In genomic region chr2:44310287-44310686, GRCh38 we compare ENCODE assay signal across 23 cellular contexts. TPM values are rescaled to one million over a fixed set of nuclear protein-coding genes. Genes with fewer than 3 reads are reported as not detected.
DNase-seq lines count a peak whose midpoint lies in the region; ATAC-seq, FAIRE-seq and TF ChIP-seq lines count a peak whose summit lies in the region.
"Had no signal": no experiment of that assay in that cellular context is flagged by ENCODE, and none has a peak within 500 bp of the region (broad histone marks: within the 10 kb centered on the region; RNA-seq: fewer than 3 reads in every experiment).

No MANE protein-coding gene starts in this region.

- 49% methylated on average over 1 of the region's 1 CpG for WGBS in A549 (ENCODE audit: missing lambda C conversion rate)
- 53% methylated on average over 1 of the region's 1 CpG for WGBS in K562 (ENCODE audit: insufficient coverage, low coverage, missing lambda C conversion rate)
- 94 to 99% methylated on average over 1 of the region's 1 CpG for whole genome bisulfite sequencing in sigmoid colon, 2 donors

- no peak overlapping the region for H3K4me3 Mint-ChIP-seq in GM23338
- no peak overlapping the region for H3K4me3 Mint-ChIP-seq in stimulated activated memory B cell treated with anti-CD40 and anti-IgM and Interleukin-4, amounts not matched to agents 10 μg/mL and 1 μg/mL and 100 μg/mL, for 72 hours
- H3K4me3 Mint-ChIP-seq: CD8-positive, alpha-beta memory T cell; T-cell had no signal

- H3K27me3 Mint-ChIP-seq in GM23338 (ENCODE audit: insufficient read depth, low read depth, poor library complexity): peaks cover 4% of the 10 kb centered on the region
- H3K27me3 Mint-ChIP-seq in stimulated activated memory B cell treated with anti-CD40 and anti-IgM and Interleukin-4, amounts not matched to agents 10 μg/mL and 1 μg/mL and 100 μg/mL, for 72 hours: no peaks in the 10 kb centered on the region
- H3K27me3 Mint-ChIP-seq: T-cell had no signal

- H3K36me3 ChIP-seq in GM23338 (ENCODE audit: insufficient read depth): peaks cover 33% of the 10 kb centered on the region; the same call in 1 of the 2 replicates
- peaks cover 12% of the 10 kb centered on the region; the same call in 1 of the 3 replicates for H3K36me3 ChIP-seq in K562 (ENCODE audit: control insufficient read depth, insufficient read depth, low read length)
- H3K36me3 ChIP-seq in sigmoid colon: peaks cover 0 to 44% (median 17%) of the 10 kb centered on the region in 4 donors

- peaks cover 55% of the 10 kb centered on the region for H3K9me3 ChIP-seq in A549
- H3K9me3 ChIP-seq in K562 (replicated peaks; ENCODE audit: control insufficient read depth, insufficient read depth, low read depth, low read length): peaks cover 5% of the 10 kb centered on the region
- peaks cover 4 to 28% (median 16%) of the 10 kb centered on the region in 4 donors for H3K9me3 ChIP-seq in sigmoid colon

- H3K36me3 Mint-ChIP-seq in GM23338 (ENCODE audit: low read depth): peaks cover 59% of the 10 kb centered on the region
- H3K36me3 Mint-ChIP-seq in stimulated activated memory B cell treated with anti-CD40 and anti-IgM and Interleukin-4, amounts not matched to agents 10 μg/mL and 1 μg/mL and 100 μg/mL, for 72 hours: peaks cover 41% of the 10 kb centered on the region

- H3K27ac ChIP-seq in A549 (no peak overlapping the region), GM23338 (ENCODE audit: low read depth) (no peak overlapping the region), K562 (ENCODE audit: extremely low read depth, low read depth, low read length) (no peak overlapping the region), sigmoid colon (no peak overlapping the region)

- H3K27ac Mint-ChIP-seq in GM23338: no peak overlapping the region
- H3K27ac Mint-ChIP-seq in stimulated activated memory B cell treated with anti-CD40 and anti-IgM and Interleukin-4, amounts not matched to agents 10 μg/mL and 1 μg/mL and 100 μg/mL, for 72 hours: no peak overlapping the region
- H3K27ac Mint-ChIP-seq: CD8-positive, alpha-beta memory T cell; T-cell had no signal

- POLR2A ChIA-PET in A549 (lab: Yijun Ruan, JAX) (no interaction called here), K562 (lab: Yijun Ruan, JAX) (no interaction called here)

- TF ChIP-seq EP300 in A549 (IDR thresholded peaks at IDR 0.05): no peak
- TF ChIP-seq EP300 in K562 (IDR thresholded peaks at IDR 0.05; ENCODE audit: low read length): no peak
- no peak for TF ChIP-seq EP300 in sigmoid colon (IDR thresholded peaks at IDR 0.05)

- no peaks in the 10 kb centered on the region for H3K27me3 ChIP-seq in GM23338 (ENCODE audit: insufficient read depth)
- no peaks in the 10 kb centered on the region for H3K27me3 ChIP-seq in K562 (ENCODE audit: control insufficient read depth in 2 of 2, insufficient read depth in 2 of 2, low read length in 2 of 2)
- no peaks in the 10 kb centered on the region for H3K27me3 ChIP-seq in sigmoid colon

- H2AFZ ChIP-seq in GM23338: no peak overlapping the region
- H2AFZ ChIP-seq in K562 (ENCODE audit: low read depth, low read length): no peak overlapping the region

- H3K9me1 ChIP-seq in K562 (ENCODE audit: control insufficient read depth, insufficient read depth, low read length): no peaks in the 10 kb centered on the region

- DNase-seq in A549 (ENCODE audit: low read depth in 1 of 2, low spot score in 1 of 2): peak in 1 of 2 experiments; percentile 26
- peak; percentile 39 for DNase-seq in GM23338 (ENCODE audit: low spot score)
- peak; percentile 2 for DNase-seq in NCI-H69 (lab: John Stamatoyannopoulos, UW)
- no peak for DNase-seq in K562 (ENCODE audit: extremely low read depth in 1 of 4, low spot score in 3 of 4)
- no peak for DNase-seq in sigmoid colon
- DNase-seq: C1 segment of cervical spinal cord; CD8-positive, alpha-beta memory T cell; DND-41; HCEC 1CT; MV-4-11; NCI-H1436; NCI-H1930; NCI-H2171 treated with DMSO at 0.1 percent for 48 hours; NCI-H510A; NCI-H82; PC-3; RPMI8226; SHP77 treated with DMSO at 0.1 percent for 48 hours; T-cell had no signal

- H3K4me2 ChIP-seq in A549: no peak overlapping the region
- no peak overlapping the region for H3K4me2 ChIP-seq in GM23338
- no peak overlapping the region for H3K4me2 ChIP-seq in K562 (ENCODE audit: insufficient read depth, low read length)

- TF ChIP-seq RAD21 in A549 (conservative IDR thresholded peaks at IDR 0.05 in 1 of 2, IDR thresholded peaks at IDR 0.05 in 1 of 2) (no peak), K562 (CRISPR knock-in tag; conservative IDR thresholded peaks at IDR 0.05 in 1 of 2, IDR thresholded peaks at IDR 0.05 in 1 of 2) (no peak)

- FAIRE-seq in A549 (lab: Jason Lieb, UNC): peak; percentile 46
- no peak for FAIRE-seq in K562 (lab: Jason Lieb, UNC)

- H3K4me3 ChIP-seq in A549 (no peak overlapping the region), GM23338 (no peak overlapping the region), K562 (no peak overlapping the region), sigmoid colon (no peak overlapping the region)

- CTCF ChIA-PET in A549 (lab: Yijun Ruan, JAX): no interaction called here
- CTCF ChIA-PET in K562 (lab: Yijun Ruan, JAX; ENCODE audit: low intra/inter-chr PET ratio): no interaction called here

- no peak for ATAC-seq in A549
- ATAC-seq in GM23338: no peak
- no peak for ATAC-seq in K562
- no peak for ATAC-seq in HG02852 (IDR thresholded peaks at IDR 0.05; ENCODE audit: unreplicated experiment)
- no peak for ATAC-seq in stimulated activated memory B cell treated with anti-CD40 and anti-IgM and Interleukin-4, amounts not matched to agents 10 μg/mL and 1 μg/mL and 100 μg/mL, for 72 hours
- ATAC-seq: PC-3, SK-N-SH treated with all-trans-retinoic acid at 6 μM for 48 hours, T-cell had no signal

- no peaks in the 10 kb centered on the region for H3K9me2 ChIP-seq in GM23338 (ENCODE audit: insufficient read depth)

- no peak for TF ChIP-seq CTCF in A549 (IDR thresholded peaks at IDR 0.05)
- no peak for TF ChIP-seq CTCF in GM23338 (conservative IDR thresholded peaks at IDR 0.05; ENCODE audit: low read depth in 2 of 2)
- no peak for TF ChIP-seq CTCF in K562 (IDR thresholded peaks at IDR 0.05 in 2 of 3, conservative IDR thresholded peaks at IDR 0.05 in 1 of 3; ENCODE audit: insufficient read depth in 2 of 3, low read depth in 1 of 3, low read length in 3 of 3)
- no peak for TF ChIP-seq CTCF in sigmoid colon (IDR thresholded peaks at IDR 0.05)

- in situ Hi-C loops in K562 (cut with MboI): no loop called here

- peaks cover 49% of the 10 kb centered on the region for H3K9me3 Mint-ChIP-seq in GM23338
- H3K9me3 Mint-ChIP-seq in stimulated activated memory B cell treated with anti-CD40 and anti-IgM and Interleukin-4, amounts not matched to agents 10 μg/mL and 1 μg/mL and 100 μg/mL, for 72 hours: peaks cover 22% of the 10 kb centered on the region

- TF ChIP-seq POLR2A in A549 (IDR thresholded peaks at IDR 0.05; ENCODE audit: low read length): no peak
- no peak for TF ChIP-seq POLR2A in K562 (conservative IDR thresholded peaks at IDR 0.05)
- no peak for TF ChIP-seq POLR2A in sigmoid colon (IDR thresholded peaks at IDR 0.05)

- BruUV-seq in K562 (replicated peaks; lab: Mats Ljungman, UMichigan): no TSS peak

- no peaks in the 10 kb centered on the region; the same call in 2 of the 3 replicates for H3K4me1 Mint-ChIP-seq in GM23338
- H3K4me1 Mint-ChIP-seq in stimulated activated memory B cell treated with anti-CD40 and anti-IgM and Interleukin-4, amounts not matched to agents 10 μg/mL and 1 μg/mL and 100 μg/mL, for 72 hours: no peaks in the 10 kb centered on the region
- H3K4me1 Mint-ChIP-seq: CD8-positive, alpha-beta memory T cell; T-cell had no signal

- H3K79me2 ChIP-seq in GM23338 (replicated peaks; ENCODE audit: insufficient read depth): no peaks in the 10 kb centered on the region
- no peaks in the 10 kb centered on the region for H3K79me2 ChIP-seq in K562 (ENCODE audit: control insufficient read depth, insufficient read depth, low read length)

- no peaks in the 10 kb centered on the region for H3F3A ChIP-seq in GM23338 (replicated peaks; ENCODE audit: low read depth)

- H4K20me1 ChIP-seq in GM23338 (replicated peaks; ENCODE audit: insufficient read depth): no peaks in the 10 kb centered on the region
- H4K20me1 ChIP-seq in K562 (replicated peaks; ENCODE audit: control insufficient read depth, insufficient read depth, low read length): no peaks in the 10 kb centered on the region

- intact Hi-C loops in K562 (cut with micrococcal nuclease): no loop called here
- intact Hi-C loops in sigmoid colon (cut with DNase I): no loop called here

- H3K9ac ChIP-seq in K562 (ENCODE audit: insufficient read depth in 1 of 2, low read depth in 2 of 2, low read length in 2 of 2): no peak overlapping the region

- no peaks in the 10 kb centered on the region for H3K4me1 ChIP-seq in A549
- H3K4me1 ChIP-seq in GM23338 (ENCODE audit: insufficient read depth): no peaks in the 10 kb centered on the region
- H3K4me1 ChIP-seq in K562 (replicated peaks in 1 of 2; ENCODE audit: control insufficient read depth in 2 of 2, insufficient read depth in 2 of 2, low read length in 2 of 2): no peaks in the 10 kb centered on the region
- H3K4me1 ChIP-seq in sigmoid colon: no peaks in the 10 kb centered on the region

RNA-seq across cellular contexts. Expression of gene SLC3A1, which starts 35.0 kb away (rescaled TPM):
- polyA plus RNA-seq in A549 (2011; rRNA removed) (7.1 and 7.2 TPM in 2 replicates), A549 (2017; fragmentation: RNase III; extraction: RNeasy Plus Mini Kit Qiagen cat#74134 plus additional on column Dnase treatment) (1.1 to 1.4 TPM (median 1.2 TPM) in 3 replicates), GM23338 (2016; fragmentation: Nextera tagmentation; extraction: Ambion mirVana) (0.42 and 0.70 TPM in 2 replicates), K562 (2011; rRNA removed) (0.05 TPM in 1 of 2 replicates, not detected in the other), K562 (2014; fragmentation: Illumina TruSeq; extraction: Trizol) (not detected in 2 replicates), K562 (2014; fragmentation: Nextera tagmentation; extraction: Ambion mirVana) (under 1 TPM; 0.04 to 0.08 TPM), K562 (2014; rRNA removed) (not detected in 2 replicates), sigmoid colon (10 to 100 TPM in 1 of 3 donors, 1 to 10 TPM in 2; 6.6 to 12.0 (median 7.9) TPM)
- polyA plus RNA-seq in A549 (2012; cell fraction: cytosol; rRNA removed): 2.1 TPM in 2 replicates
- 0.68 and 1.3 TPM in 2 replicates for polyA plus RNA-seq in A549 (2012; cell fraction: nucleus; rRNA removed)
- 2.6 and 3.0 TPM in 2 replicates for polyA minus RNA-seq in A549 (2011; rRNA and poly(A)+ RNA removed)
- total RNA-seq in GM23338 (2014; rRNA removed; shearing (Covaris generic)): 0.19 and 1.0 TPM in 2 replicates
- 0.21 TPM in 1 of 2 replicates, not detected in the other for total RNA-seq in K562 (2011; cell fraction: chromatin; rRNA removed; ENCODE audit: low replicate concordance)
- not detected in 2 replicates for total RNA-seq in K562 (2011; cell fraction: nucleolus; rRNA removed)
- 0.38 TPM in 1 of 2 replicates, not detected in the other for total RNA-seq in K562 (2011; cell fraction: nucleoplasm; rRNA removed)
- total RNA-seq in K562 (2014; rRNA removed) (0.18 TPM in 1 of 2 replicates, not detected in the other), K562 (2014; rRNA removed; fragmentation: Illumina TruSeq; extraction: Trizol) (not detected in 2 replicates), K562 (2015; rRNA removed; fragmentation: Illumina TruSeq; extraction: Trizol) (not detected in 2 replicates), K562 (2021) (not detected in 2 replicates), sigmoid colon (under 1 TPM in 3 of 4 donors, not detected in 1; 0.36 to 0.54 (median 0.49) TPM)
- not detected in 2 replicates for polyA plus RNA-seq in K562 (2011; cell fraction: cytosol; rRNA removed)
- 0.08 and 0.09 TPM in 2 replicates for polyA plus RNA-seq in K562 (2011; cell fraction: nucleus; rRNA removed)
- polyA plus RNA-seq in K562 (2012): 0.06 TPM in 1 of 2 replicates, not detected in the other
- 0.33 TPM in 1 of 2 replicates, not detected in the other for polyA minus RNA-seq in K562 (2011; rRNA and poly(A)+ RNA removed)
- polyA minus RNA-seq in K562 (2011; cell fraction: cytosol; rRNA and poly(A)+ RNA removed): not detected in 2 replicates
- not detected in 2 replicates for polyA minus RNA-seq in K562 (2011; cell fraction: nucleus; rRNA and poly(A)+ RNA removed)
- total RNA-seq: G401 had no signal

RNA-seq across cellular contexts. Expression of gene PREPL, which starts 51.0 kb away (rescaled TPM):
- polyA plus RNA-seq in A549 (2011; rRNA removed) (78.8 and 92.7 TPM in 2 replicates), A549 (2017; fragmentation: RNase III; extraction: RNeasy Plus Mini Kit Qiagen cat#74134 plus additional on column Dnase treatment) (28.7 to 31.1 TPM (median 29.6 TPM) in 3 replicates), GM23338 (2016; fragmentation: Nextera tagmentation; extraction: Ambion mirVana) (16.5 and 18.8 TPM in 2 replicates), K562 (2011; rRNA removed) (48.0 and 58.9 TPM in 2 replicates), K562 (2014; fragmentation: Illumina TruSeq; extraction: Trizol) (32.5 and 42.4 TPM in 2 replicates), K562 (2014; fragmentation: Nextera tagmentation; extraction: Ambion mirVana) (10 to 100 TPM; 11.6 to 27.2 TPM), K562 (2014; rRNA removed) (24.3 and 26.7 TPM in 2 replicates), sigmoid colon (10 to 100 TPM in 2 of 3 donors, 1 to 10 TPM in 1; 6.6 to 14.6 (median 10.2) TPM)
- polyA plus RNA-seq in A549 (2012; cell fraction: cytosol; rRNA removed): 10.6 and 10.9 TPM in 2 replicates
- 7.5 and 11.2 TPM in 2 replicates for polyA plus RNA-seq in A549 (2012; cell fraction: nucleus; rRNA removed)
- 28.5 and 29.6 TPM in 2 replicates for polyA minus RNA-seq in A549 (2011; rRNA and poly(A)+ RNA removed)
- total RNA-seq in GM23338 (2014; rRNA removed; shearing (Covaris generic)): 43.1 and 49.0 TPM in 2 replicates
- total RNA-seq in K562 (2011; cell fraction: chromatin; rRNA removed; ENCODE audit: low replicate concordance): 31.9 and 111 TPM in 2 replicates
- 14.8 and 23.8 TPM in 2 replicates for total RNA-seq in K562 (2011; cell fraction: nucleolus; rRNA removed)
- total RNA-seq in K562 (2011; cell fraction: nucleoplasm; rRNA removed): 47.1 and 80.1 TPM in 2 replicates
- total RNA-seq in K562 (2014; rRNA removed) (19.7 and 24.1 TPM in 2 replicates), K562 (2014; rRNA removed; fragmentation: Illumina TruSeq; extraction: Trizol) (34.5 and 38.5 TPM in 2 replicates), K562 (2015; rRNA removed; fragmentation: Illumina TruSeq; extraction: Trizol) (25.3 and 26.9 TPM in 2 replicates), K562 (2021) (31.2 and 31.8 TPM in 2 replicates), sigmoid colon (10 to 100 TPM; 41.5 to 52.6 (median 48.1) TPM)
- polyA plus RNA-seq in K562 (2011; cell fraction: cytosol; rRNA removed): 9.4 and 20.7 TPM in 2 replicates
- 40.9 and 70.4 TPM in 2 replicates for polyA plus RNA-seq in K562 (2011; cell fraction: nucleus; rRNA removed)
- polyA plus RNA-seq in K562 (2012): 19.6 and 40.4 TPM in 2 replicates
- 59.9 and 61.1 TPM in 2 replicates for polyA minus RNA-seq in K562 (2011; rRNA and poly(A)+ RNA removed)
- 19.4 and 25.0 TPM in 2 replicates for polyA minus RNA-seq in K562 (2011; cell fraction: cytosol; rRNA and poly(A)+ RNA removed)
- 21.3 and 44.3 TPM in 2 replicates for polyA minus RNA-seq in K562 (2011; cell fraction: nucleus; rRNA and poly(A)+ RNA removed)

RNA-seq across cellular contexts. Expression of gene CAMKMT, which starts 51.5 kb away (rescaled TPM):
- 10.0 and 15.7 TPM in 2 replicates for polyA plus RNA-seq in A549 (2011; rRNA removed)
- 3.7 and 4.3 TPM in 2 replicates for polyA plus RNA-seq in A549 (2012; cell fraction: cytosol; rRNA removed)
- polyA plus RNA-seq in A549 (2012; cell fraction: nucleus; rRNA removed): 2.4 and 3.2 TPM in 2 replicates
- polyA plus RNA-seq in A549 (2017; fragmentation: RNase III; extraction: RNeasy Plus Mini Kit Qiagen cat#74134 plus additional on column Dnase treatment): 6.2 to 6.7 TPM (median 6.5 TPM) in 3 replicates
- polyA minus RNA-seq in A549 (2011; rRNA and poly(A)+ RNA removed): 9.4 and 10.2 TPM in 2 replicates
- 24.2 and 26.5 TPM in 2 replicates for total RNA-seq in GM23338 (2014; rRNA removed; shearing (Covaris generic))
- polyA plus RNA-seq in GM23338 (2016; fragmentation: Nextera tagmentation; extraction: Ambion mirVana): 27.3 and 29.5 TPM in 2 replicates
- total RNA-seq in K562 (2011; cell fraction: chromatin; rRNA removed; ENCODE audit: low replicate concordance): 22.9 and 51.6 TPM in 2 replicates
- total RNA-seq in K562 (2011; cell fraction: nucleolus; rRNA removed): 16.5 and 18.6 TPM in 2 replicates
- 28.8 and 48.7 TPM in 2 replicates for total RNA-seq in K562 (2011; cell fraction: nucleoplasm; rRNA removed)
- 5.2 and 13.3 TPM in 2 replicates for total RNA-seq in K562 (2014; rRNA removed)
- total RNA-seq in K562 (2014; rRNA removed; fragmentation: Illumina TruSeq; extraction: Trizol): 9.7 and 10.0 TPM in 2 replicates
- total RNA-seq in K562 (2015; rRNA removed; fragmentation: Illumina TruSeq; extraction: Trizol): 6.6 and 7.4 TPM in 2 replicates
- total RNA-seq in K562 (2021): 8.5 and 8.8 TPM in 2 replicates
- 8.7 and 15.3 TPM in 2 replicates for polyA plus RNA-seq in K562 (2011; rRNA removed)
- polyA plus RNA-seq in K562 (2011; cell fraction: cytosol; rRNA removed): 2.9 and 7.0 TPM in 2 replicates
- polyA plus RNA-seq in K562 (2011; cell fraction: nucleus; rRNA removed): 8.6 TPM in 2 replicates
- 6.3 and 7.5 TPM in 2 replicates for polyA plus RNA-seq in K562 (2012)
- polyA plus RNA-seq in K562 (2014; fragmentation: Illumina TruSeq; extraction: Trizol): 7.6 and 8.8 TPM in 2 replicates
- 1 to 10 TPM; 1.6 to 1.8 TPM for polyA plus RNA-seq in K562 (2014; fragmentation: Nextera tagmentation; extraction: Ambion mirVana)
- 7.3 and 8.6 TPM in 2 replicates for polyA plus RNA-seq in K562 (2014; rRNA removed)
- polyA minus RNA-seq in K562 (2011; rRNA and poly(A)+ RNA removed): 16.1 and 18.8 TPM in 2 replicates
- polyA minus RNA-seq in K562 (2011; cell fraction: cytosol; rRNA and poly(A)+ RNA removed): 5.5 and 6.3 TPM in 2 replicates
- polyA minus RNA-seq in K562 (2011; cell fraction: nucleus; rRNA and poly(A)+ RNA removed): 27.3 and 41.9 TPM in 2 replicates
- total RNA-seq in sigmoid colon: 10 to 100 TPM; 11.6 to 15.6 (median 13.5) TPM
- 10 to 100 TPM in 1 of 3 donors, 1 to 10 TPM in 2; 6.1 to 10.2 (median 6.2) TPM for polyA plus RNA-seq in sigmoid colon

Comparison
In these comparisons a context has a peak if more than half of its experiments do, and no peak if none do; other contexts are left out.
1. DNase-seq: peak in GM23338 (single experiment) and NCI-H69 (single experiment); none in K562 (0 of 4) and sigmoid colon (single experiment).